In genomic region chr12:3107071-3107583, GRCh38 we compare ENCODE assay signal across 1 cellular context.
TF ChIP-seq lines count a peak whose summit lies in the region.

No MANE protein-coding gene starts in this region.

TF ChIP-seq in HEK293, 187 proteins besides CTCF, POLR2A, EP300 and RAD21 (continued from another document):
- TF ChIP-seq OSR2 (tag by site-specific recombination; IDR thresholded peaks at IDR 0.05) (peak; percentile 31; the same call in 1 of the 2 replicates), GLIS1 (tag by site-specific recombination; IDR thresholded peaks at IDR 0.05) (peak; percentile 88), ZNF416 (tag by site-specific recombination; IDR thresholded peaks at IDR 0.05) (no peak), ZIC2 (tag by site-specific recombination; IDR thresholded peaks at IDR 0.05) (peak; percentile 82)
